In genomic region chr15:52546031-52546751, GRCh38 we compare ENCODE assay signal across 19 cellular contexts. TPM values are rescaled to one million over a fixed set of nuclear protein-coding genes. Genes with fewer than 3 reads are reported as not detected.
DNase-seq lines count a peak whose midpoint lies in the region; ATAC-seq, FAIRE-seq and TF ChIP-seq lines count a peak whose summit lies in the region.
"Had no signal": no experiment of that assay in that cellular context is flagged by ENCODE, and none has a peak within 500 bp of the region (broad histone marks: within the 10 kb centered on the region; RNA-seq: fewer than 3 reads in every experiment).

No MANE protein-coding gene starts in this region.

- H2AK5ac ChIP-seq in H1 (ENCODE audit: low read depth, low read length): no peak overlapping the region

- no peak overlapping the region for H2BK12ac ChIP-seq in H1 (ENCODE audit: low read depth, low read length)

- no peak overlapping the region for H2BK5ac ChIP-seq in H1 (ENCODE audit: low read depth, low read length)

- no peak overlapping the region for H3K23ac ChIP-seq in H1 (ENCODE audit: insufficient read length)

- H3K79me2 ChIP-seq in OCI-LY7 (ENCODE audit: insufficient read depth, low read depth, low read length) (no peaks in the 10 kb centered on the region), H1 (ENCODE audit: control insufficient read depth in 1 of 2, insufficient read depth in 2 of 2, low read length in 2 of 2) (no peaks in the 10 kb centered on the region)

- H2BK120ac ChIP-seq in H1 (replicated peaks; ENCODE audit: low read depth, low read length): no peak overlapping the region

- CTCF ChIA-PET in activated CD8-positive, alpha-beta memory T cell treated with anti-CD3 and anti-CD28 coated beads, Interleukin-2, amount 10 ng/mL, durations not matched to agents 7 days and 5 days (lab: Charles Lee): interaction anchor here (0.7 kb wide), 1 partner anchor 12 kb away, joined by 3 read pairs; no protein-coding TSS in a partner anchor
- CTCF ChIA-PET in OCI-LY7 (lab: Charles Lee; ENCODE audit: unreplicated experiment) (no interaction called here), H1 (lab: Charles Lee; ENCODE audit: partially characterized antibody) (interaction anchor here (0.7 to 1.9 kb wide), 6 partner anchors 10 to 289 kb away, joined by 3 to 6 read pairs (median 4); no protein-coding TSS in a partner anchor), A673 (lab: Charles Lee) (no interaction called here)

- peaks cover 2% of the 10 kb centered on the region for H3K9me3 Mint-ChIP-seq in activated CD8-positive, alpha-beta memory T cell treated with anti-CD3 and anti-CD28 coated beads, Interleukin-2, amount 10 ng/mL, durations not matched to agents 7 days and 5 days (ENCODE audit: low read depth)
- peaks cover 28% of the 10 kb centered on the region for H3K9me3 Mint-ChIP-seq in nephron progenitor cell
- no peaks in the 10 kb centered on the region for H3K9me3 Mint-ChIP-seq in HFFc6

- no peak overlapping the region for H2BK15ac ChIP-seq in H1 (ENCODE audit: low read length)

- H3K4ac ChIP-seq in H1 (replicated peaks; ENCODE audit: insufficient read length, low read depth, low read length): no peak overlapping the region

- H2AFZ ChIP-seq in OCI-LY7 (ENCODE audit: low read length) (no peak overlapping the region), H1 (ENCODE audit: low read length) (no peak overlapping the region)

- no peaks in the 10 kb centered on the region for H3K79me1 ChIP-seq in H1 (ENCODE audit: low read depth, low read length)

- no peak overlapping the region for H3K4me3 Mint-ChIP-seq in activated CD8-positive, alpha-beta memory T cell treated with anti-CD3 and anti-CD28 coated beads, Interleukin-2, amount 10 ng/mL, durations not matched to agents 7 days and 5 days
- H3K4me3 Mint-ChIP-seq in nephron progenitor cell (no peak overlapping the region), HFFc6 (no peak overlapping the region)
- H3K4me3 Mint-ChIP-seq: activated B cell treated with CpG ODN at 0.5 μM for 24 hours, neural crest cell had no signal

- H3K14ac ChIP-seq in H1 (ENCODE audit: insufficient read length): no peak overlapping the region

- H3K23me2 ChIP-seq in H1 (ENCODE audit: low read depth, low read length): no peaks in the 10 kb centered on the region

- no peaks in the 10 kb centered on the region for H3K9me3 ChIP-seq in OCI-LY7 (ENCODE audit: low read length)
- peaks cover 0 to 4% of the 10 kb centered on the region in 2 experiments; a peak in 1 of 4 replicates for H3K9me3 ChIP-seq in H1 (ENCODE audit: insufficient read depth in 2 of 2, low read depth in 1 of 2, low read length in 1 of 2)
- no peaks in the 10 kb centered on the region for H3K9me3 ChIP-seq in A673 (ENCODE audit: low read depth, low read length, poor library complexity, severe bottlenecking)
- H3K9me3 ChIP-seq: uterus had no signal

- H3K27me3 Mint-ChIP-seq in activated CD8-positive, alpha-beta memory T cell treated with anti-CD3 and anti-CD28 coated beads, Interleukin-2, amount 10 ng/mL, durations not matched to agents 7 days and 5 days: no peaks in the 10 kb centered on the region
- peaks cover 6% of the 10 kb centered on the region for H3K27me3 Mint-ChIP-seq in nephron progenitor cell (ENCODE audit: low read depth, poor library complexity)
- peaks cover 2% of the 10 kb centered on the region for H3K27me3 Mint-ChIP-seq in HFFc6 (ENCODE audit: insufficient read depth)
- H3K27me3 Mint-ChIP-seq: activated B cell treated with CpG ODN at 0.5 μM for 24 hours had no signal

- H3K36me3 Mint-ChIP-seq in activated CD8-positive, alpha-beta memory T cell treated with anti-CD3 and anti-CD28 coated beads, Interleukin-2, amount 10 ng/mL, durations not matched to agents 7 days and 5 days: peaks cover 52% of the 10 kb centered on the region
- H3K36me3 Mint-ChIP-seq in nephron progenitor cell (ENCODE audit: low read depth) (peaks cover 62% of the 10 kb centered on the region), HFFc6 (ENCODE audit: low read depth) (peaks cover 30% of the 10 kb centered on the region)

- peak; percentile 73 for DNase-seq in activated CD8-positive, alpha-beta memory T cell treated with anti-CD3 and anti-CD28 coated beads, Interleukin-2, amount 10 ng/mL, durations not matched to agents 7 days and 5 days
- no peak for DNase-seq in activated CD8-positive, alpha-beta memory T cell treated with anti-CD3 and anti-CD28 coated beads, Interleukin-2, amount 50 U/mL, for 48 hours
- peak; percentile 16 for DNase-seq in OCI-LY7 (ENCODE audit: low spot score)
- no peak for DNase-seq in H1 (ENCODE audit: low read depth in 1 of 2, low spot score in 2 of 2)
- DNase-seq in nephron progenitor cell: no peak
- no peak for DNase-seq in A673 (ENCODE audit: low spot score)
- DNase-seq in H7: no peak
- no peak for DNase-seq in HFFc6
- DNase-seq: ACHN; activated B cell treated with CpG ODN at 0.5 μM for 24 hours; activated T-cell treated with anti-CD3 and anti-CD28 coated beads, Interleukin-2, amount 50 U/mL, for 48 hours; aorta; COR-L47; NCI-H2107; stimulated activated CD4-positive, alpha-beta T cell treated with anti-CD3 and anti-CD28 coated beads, Interleukin-4, amount 100 ng/mL, for 4 hours; SW 1271; uterus had no signal

- TF ChIP-seq EP300 in H1 (IDR thresholded peaks at IDR 0.05; ENCODE audit: borderline replicate concordance in 1 of 2, low read depth in 2 of 2, low read length in 2 of 2): no peak

- H3K27me3 ChIP-seq in H1 (replicated peaks in 1 of 4; ENCODE audit: control insufficient read depth in 3 of 4, extremely low read depth in 1 of 4, insufficient read depth in 3 of 4, low read length in 3 of 4) (no peaks in the 10 kb centered on the region), A673 (replicated peaks; ENCODE audit: insufficient read depth, low read depth, low read length, poor library complexity) (no peaks in the 10 kb centered on the region), H7 (ENCODE audit: control insufficient read depth, insufficient read depth, low read length) (no peaks in the 10 kb centered on the region)
- H3K27me3 ChIP-seq: uterus had no signal

- H3K4me1 Mint-ChIP-seq in activated CD8-positive, alpha-beta memory T cell treated with anti-CD3 and anti-CD28 coated beads, Interleukin-2, amount 10 ng/mL, durations not matched to agents 7 days and 5 days: peaks cover 21% of the 10 kb centered on the region
- H3K4me1 Mint-ChIP-seq in nephron progenitor cell (no peaks in the 10 kb centered on the region), HFFc6 (ENCODE audit: low read depth) (peaks cover 4% of the 10 kb centered on the region; the same call in 1 of the 2 replicates)
- H3K4me1 Mint-ChIP-seq: activated B cell treated with CpG ODN at 0.5 μM for 24 hours, neural crest cell had no signal

- BruUV-seq in OCI-LY7 (replicated peaks; lab: Mats Ljungman, UMichigan) (no TSS peak), A673 (replicated peaks; lab: Mats Ljungman, UMichigan) (no TSS peak)

- POLR2A ChIA-PET in OCI-LY7 (lab: Charles Lee): interaction anchor here (0.6 to 0.9 kb wide), 2 partner anchors 15 to 18 kb away, joined by 3 read pairs; no protein-coding TSS in a partner anchor
- POLR2A ChIA-PET in H1 (lab: Charles Lee; ENCODE audit: partially characterized antibody): interaction anchor here (0.6 to 2.3 kb wide), 6 partner anchors 9 to 288 kb away, joined by 3 to 7 read pairs (median 4); no protein-coding TSS in a partner anchor
- POLR2A ChIA-PET in A673 (lab: Charles Lee; ENCODE audit: low non-redundant PET): no interaction called here

- H3K9ac ChIP-seq in H1 (replicated peaks in 1 of 4; ENCODE audit: extremely low read depth in 1 of 4, low read depth in 3 of 4, low read length in 3 of 4): no peak overlapping the region

- no peaks in the 10 kb centered on the region for H3K9me2 ChIP-seq in OCI-LY7 (ENCODE audit: insufficient read depth, low read length)

- peak overlapping the region; percentile 71 for H3K27ac Mint-ChIP-seq in activated CD8-positive, alpha-beta memory T cell treated with anti-CD3 and anti-CD28 coated beads, Interleukin-2, amount 10 ng/mL, durations not matched to agents 7 days and 5 days
- peak overlapping the region; percentile 42 for H3K27ac Mint-ChIP-seq in nephron progenitor cell
- no peak overlapping the region for H3K27ac Mint-ChIP-seq in HFFc6
- H3K27ac Mint-ChIP-seq: activated B cell treated with CpG ODN at 0.5 μM for 24 hours had no signal

- no peak for FAIRE-seq in H1 (lab: Jason Lieb, UNC)

- no peak overlapping the region for H3K4me3 ChIP-seq in OCI-LY7 (ENCODE audit: low read depth, low read length, poor library complexity, severe bottlenecking)
- H3K4me3 ChIP-seq in H1 (ENCODE audit: extremely low read depth in 1 of 4, insufficient read depth in 2 of 4, low read depth in 3 of 4, low read length in 4 of 4): no peak overlapping the region
- H3K4me3 ChIP-seq in A673 (ENCODE audit: low read depth, low read length, poor library complexity, severe bottlenecking): no peak overlapping the region
- H3K4me3 ChIP-seq in H7 (ENCODE audit: insufficient read depth, low read depth, low read length): no peak overlapping the region
- H3K4me3 ChIP-seq: coronary artery, uterus had no signal

- WGBS in H1 (ENCODE audit: extremely low coverage in 1 of 2, insufficient coverage in 1 of 2, insufficient read length in 1 of 2, insufficient replicate concordance in 2 of 2, low coverage in 1 of 2, low lambda C conversion rate in 2 of 2, missing lambda C conversion rate in 1 of 2), 2 experiments: 94% methylated on average over 5 of the region's 5 CpGs; no CpG with 5 or more reads in 1 of the 2 experiments

- peaks cover 61% of the 10 kb centered on the region for H3K36me3 ChIP-seq in OCI-LY7 (ENCODE audit: insufficient read depth, low read length)
- peaks cover 7 to 45% (median 25%) of the 10 kb centered on the region in 4 experiments; a peak in 7 of 8 replicates for H3K36me3 ChIP-seq in H1 (ENCODE audit: control insufficient read depth in 2 of 4, insufficient read depth in 4 of 4, low read length in 3 of 4)
- H3K36me3 ChIP-seq in A673 (ENCODE audit: insufficient read depth, low read length, poor library complexity, severe bottlenecking): peaks cover 48% of the 10 kb centered on the region
- peaks cover 17% of the 10 kb centered on the region for H3K36me3 ChIP-seq in H7 (replicated peaks; ENCODE audit: control insufficient read depth, insufficient read depth, low read length)
- H3K36me3 ChIP-seq: uterus had no signal

- H3K27ac ChIP-seq in OCI-LY7 (ENCODE audit: low read depth, low read length, poor library complexity, severe bottlenecking) (no peak overlapping the region), H1 (ENCODE audit: low read depth, low read length) (no peak overlapping the region), A673 (ENCODE audit: low read depth, low read length, poor library complexity, severe bottlenecking) (no peak overlapping the region)
- H3K27ac ChIP-seq: coronary artery, uterus had no signal

- TF ChIP-seq RAD21 in H1 (IDR thresholded peaks at IDR 0.05 in 1 of 2, conservative IDR thresholded peaks at IDR 0.05 in 1 of 2; ENCODE audit: low read depth in 2 of 2, low read length in 2 of 2): no peak; a peak in 1 of 4 replicates

- no peaks in the 10 kb centered on the region for H4K20me1 ChIP-seq in OCI-LY7 (ENCODE audit: insufficient read depth, low read length)
- H4K20me1 ChIP-seq in H1 (replicated peaks in 1 of 2; ENCODE audit: control insufficient read depth in 1 of 2, insufficient read depth in 2 of 2, low read length in 2 of 2): peaks cover 0 to 2% of the 10 kb centered on the region in 2 experiments

- no peak overlapping the region for H4K5ac ChIP-seq in H1 (ENCODE audit: insufficient read length, low read depth, low read length)

- no peak for TF ChIP-seq CTCF in OCI-LY7 (conservative IDR thresholded peaks at IDR 0.05; ENCODE audit: low read length)
- no peak for TF ChIP-seq CTCF in H1 (IDR thresholded peaks at IDR 0.05; ENCODE audit: control extremely low read depth in 1 of 3, insufficient read depth in 1 of 3, low read depth in 1 of 3, low read length in 3 of 3)
- no peak for TF ChIP-seq CTCF in nephron progenitor cell (IDR thresholded peaks at IDR 0.05)
- TF ChIP-seq CTCF in A673 (conservative IDR thresholded peaks at IDR 0.05; ENCODE audit: low read depth, low read length): no peak
- TF ChIP-seq CTCF in HFFc6 (IDR thresholded peaks at IDR 0.05): no peak

- H3K4me2 ChIP-seq in OCI-LY7 (ENCODE audit: low read length) (no peak overlapping the region), H1 (ENCODE audit: insufficient read depth in 1 of 2, low read depth in 2 of 2, low read length in 2 of 2) (no peak overlapping the region)

- no peak overlapping the region for H3K56ac ChIP-seq in H1 (replicated peaks; ENCODE audit: insufficient read length, low read depth, low read length)

- ATAC-seq in activated CD8-positive, alpha-beta memory T cell treated with anti-CD3 and anti-CD28 coated beads, Interleukin-2, amount 10 ng/mL, durations not matched to agents 7 days and 5 days: peak; percentile 85

- no peak overlapping the region for H3K18ac ChIP-seq in H1 (ENCODE audit: extremely low read depth, low read length)

- no peak for TF ChIP-seq POLR2A in H1 (IDR thresholded peaks at IDR 0.05; ENCODE audit: control extremely low read depth in 1 of 2, low read depth in 2 of 2, low read length in 2 of 2)

- no peak overlapping the region for H4K91ac ChIP-seq in H1 (replicated peaks; ENCODE audit: insufficient read length, low read length)

- intact Hi-C loops in OCI-LY7 (cut with micrococcal nuclease; ENCODE audit: unreplicated experiment): no loop called here
- intact Hi-C loops in A673 (cut with micrococcal nuclease; ENCODE audit: unreplicated experiment): no loop called here

- H3K4me1 ChIP-seq in OCI-LY7 (ENCODE audit: insufficient read depth, low read length, poor library complexity, severe bottlenecking): no peaks in the 10 kb centered on the region
- no peaks in the 10 kb centered on the region for H3K4me1 ChIP-seq in H1 (replicated peaks in 1 of 4; ENCODE audit: control insufficient read depth in 3 of 4, insufficient read depth in 4 of 4, low read length in 3 of 4)
- H3K4me1 ChIP-seq in A673 (ENCODE audit: insufficient read depth, low read length, poor library complexity, severe bottlenecking): no peaks in the 10 kb centered on the region
- H3K4me1 ChIP-seq: uterus had no signal

- H2BK20ac ChIP-seq in H1 (ENCODE audit: low read length): no peak overlapping the region

- no peak overlapping the region; the same call in 1 of the 2 replicates for H4K8ac ChIP-seq in H1 (ENCODE audit: extremely low read depth, insufficient read depth, low read length)

RNA-seq across cellular contexts. Expression of gene MYO5A, which starts 17.5 kb away (rescaled TPM):
- 10 to 100 TPM; 30.3 to 43.2 TPM for total RNA-seq in activated CD8-positive, alpha-beta memory T cell treated with anti-CD3 and anti-CD28 coated beads, Interleukin-2, amount 10 ng/mL, durations not matched to agents 7 days and 5 days
- 29.0 and 31.8 TPM in 2 replicates for total RNA-seq in OCI-LY7 (2014; rRNA removed; shearing (Covaris generic))
- 41.9 and 42.0 TPM in 2 replicates for total RNA-seq in OCI-LY7 (2022)
- total RNA-seq in H1 (2021; fragmentation: NEBNext Ultra II Directional; extraction: Animal tissue kit (Norgen Biotek cat#: 25700)): 24.7 and 27.9 TPM in 2 replicates
- 8.9 and 11.4 TPM in 2 replicates for polyA plus RNA-seq in H1 (2011; rRNA removed)
- polyA plus RNA-seq in H1 (2011; cell fraction: cytosol; rRNA removed): 13.9 TPM
- polyA plus RNA-seq in H1 (2011; cell fraction: nucleus; rRNA removed): 31.2 TPM
- 11.3 to 15.5 TPM (median 12.0 TPM) in 4 replicates for polyA plus RNA-seq in H1 (2012, experiment 1 of 2)
- polyA plus RNA-seq in H1 (2012, experiment 2 of 2): 0.39 TPM
- polyA plus RNA-seq in H1 (2013, experiment 1 of 2): 18.5 TPM
- 17.2 TPM for polyA plus RNA-seq in H1 (2013, experiment 2 of 2)
- polyA minus RNA-seq in H1 (2011; rRNA and poly(A)+ RNA removed): 54.8 and 93.0 TPM in 2 replicates
- 16.1 TPM for polyA minus RNA-seq in H1 (2011; cell fraction: cytosol; rRNA and poly(A)+ RNA removed)
- polyA minus RNA-seq in H1 (2011; cell fraction: nucleus; rRNA and poly(A)+ RNA removed): 47.4 TPM
- total RNA-seq in A673 (2021): 16.8 and 20.9 TPM in 2 replicates
- 9.7 and 13.4 TPM in 2 replicates for total RNA-seq in H7 (2014; rRNA removed; shearing (Covaris generic))
- total RNA-seq in HFFc6 (2021; fragmentation: NEBNext Ultra II Directional; extraction: Animal tissue kit (Norgen Biotek cat#: 25700)): 10 to 100 TPM; 47.4 to 59.4 (median 54.0) TPM

RNA-seq across cellular contexts. Expression of gene ARPP19, which starts 22.6 kb away (rescaled TPM):
- 100 to 1,000 TPM; 167 to 174 TPM for total RNA-seq in activated CD8-positive, alpha-beta memory T cell treated with anti-CD3 and anti-CD28 coated beads, Interleukin-2, amount 10 ng/mL, durations not matched to agents 7 days and 5 days
- total RNA-seq in OCI-LY7 (2014; rRNA removed; shearing (Covaris generic)): 48.0 and 68.3 TPM in 2 replicates
- total RNA-seq in OCI-LY7 (2022) (92.9 and 101 TPM in 2 replicates), A673 (2021) (173 and 186 TPM in 2 replicates)
- total RNA-seq in H1 (2021; fragmentation: NEBNext Ultra II Directional; extraction: Animal tissue kit (Norgen Biotek cat#: 25700)): 247 and 274 TPM in 2 replicates
- polyA plus RNA-seq in H1 (2011; rRNA removed): 44.3 and 81.9 TPM in 2 replicates
- polyA plus RNA-seq in H1 (2011; cell fraction: cytosol; rRNA removed): 75.5 TPM
- polyA plus RNA-seq in H1 (2011; cell fraction: nucleus; rRNA removed): 17.7 TPM
- 70.4 to 152 TPM (median 88.4 TPM) in 4 replicates for polyA plus RNA-seq in H1 (2012, experiment 1 of 2)
- polyA plus RNA-seq in H1 (2012, experiment 2 of 2): 15.3 TPM
- 84.5 TPM for polyA plus RNA-seq in H1 (2013, experiment 1 of 2)
- polyA plus RNA-seq in H1 (2013, experiment 2 of 2): 86.6 TPM
- 120 and 141 TPM in 2 replicates for polyA minus RNA-seq in H1 (2011; rRNA and poly(A)+ RNA removed)
- polyA minus RNA-seq in H1 (2011; cell fraction: cytosol; rRNA and poly(A)+ RNA removed): 67.2 TPM
- polyA minus RNA-seq in H1 (2011; cell fraction: nucleus; rRNA and poly(A)+ RNA removed): 69.1 TPM
- total RNA-seq in H7 (2014; rRNA removed; shearing (Covaris generic)): 108 and 124 TPM in 2 replicates
- 100 to 1,000 TPM; 116 to 142 (median 126) TPM for total RNA-seq in HFFc6 (2021; fragmentation: NEBNext Ultra II Directional; extraction: Animal tissue kit (Norgen Biotek cat#: 25700))

Comparison
In these comparisons a context has a peak if more than half of its experiments do, and no peak if none do; other contexts are left out.
1. DNase-seq: peak in activated CD8-positive, alpha-beta memory T cell treated with anti-CD3 and anti-CD28 coated beads, Interleukin-2, amount 10 ng/mL, durations not matched to agents 7 days and 5 days (single experiment) and OCI-LY7 (single experiment); none in activated CD8-positive, alpha-beta memory T cell treated with anti-CD3 and anti-CD28 coated beads, Interleukin-2, amount 50 U/mL, for 48 hours (single experiment), H1 (0 of 2), nephron progenitor cell (single experiment), A673 (single experiment), H7 (single experiment) and HFFc6 (single experiment).
2. CTCF ChIA-PET loops: an anchor here in activated CD8-positive, alpha-beta memory T cell treated with anti-CD3 and anti-CD28 coated beads, Interleukin-2, amount 10 ng/mL, durations not matched to agents 7 days and 5 days (0.7 kb wide) and H1 (0.7 to 1.9 kb wide); none called in OCI-LY7 and A673.